ENCODE assay signal across 19 cellular contexts in the genomic region with DNA sequence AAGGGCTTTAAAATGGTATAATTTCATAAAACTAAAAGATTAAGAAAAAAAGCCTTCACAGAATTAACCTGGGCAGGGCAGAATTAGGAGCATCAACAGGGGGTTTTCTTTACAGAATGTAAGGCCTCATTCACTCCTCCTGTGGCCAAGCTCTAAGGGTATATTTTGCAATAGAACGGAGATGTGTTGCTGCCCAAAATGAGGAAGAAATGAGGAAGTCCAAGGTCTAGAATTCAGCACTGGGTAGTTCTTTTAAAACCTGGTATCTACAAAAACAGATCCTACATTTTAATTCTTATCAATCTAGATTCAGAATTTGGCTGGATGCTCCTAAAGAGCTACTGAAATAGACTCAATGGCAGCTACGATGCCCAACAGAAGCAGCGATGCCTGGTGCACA.
"Had no signal": no experiment of that assay in that cellular context is flagged by ENCODE, and none has a peak within 500 bp of the region (broad histone marks: within the 10 kb centered on the region; RNA-seq: fewer than 3 reads in every experiment).

No MANE protein-coding gene starts in this region.

- H2AFZ ChIP-seq: parathyroid adenoma had no signal

- DNase-seq: effector memory CD4-positive, alpha-beta T cell; heart left ventricle; hypothalamus; kidney glomerular epithelial cell; mesendoderm; naive B cell; nephron progenitor cell; right lobe of liver; stimulated activated CD4-positive, alpha-beta T cell treated with anti-CD3 and anti-CD28 coated beads, Interleukin-4, amount 100 ng/mL, for 1 hour; stimulated activated CD8-positive, alpha-beta memory T cell treated with anti-CD3 and anti-CD28 coated beads, Interleukin-4, amount 100 ng/mL, for 48 hours; stimulated activated naive CD8-positive, alpha-beta T cell treated with anti-CD3 and anti-CD28 coated beads, Interleukin-15, Interleukin-2, amounts not matched to agents 100 U/mL and 50 U/mL, for 24 hours; thyroid gland; upper lobe of right lung had no signal

- ATAC-seq: esophagus mucosa; heart left ventricle; right lobe of liver; stimulated activated effector memory CD8-positive, alpha-beta T cell treated with anti-CD3 and anti-CD28 coated beads, Interleukin-12 subunit alpha, Interleukin-12 subunit beta, amount 100 ng/mL, for 72 hours; stimulated activated naive CD8-positive, alpha-beta T cell treated with anti-CD3 and anti-CD28 coated beads, Interleukin-15, Interleukin-2, amounts not matched to agents 100 U/mL and 50 U/mL, for 24 hours; upper lobe of right lung had no signal

- H3K4me3 ChIP-seq: heart left ventricle, prostate gland, right lobe of liver, suprapubic skin, thyroid gland, upper lobe of right lung, vagina had no signal

- H3K4me1 ChIP-seq: heart left ventricle, parathyroid adenoma, prostate gland, right lobe of liver, suprapubic skin, thyroid gland, upper lobe of right lung, vagina had no signal

- H3K27ac ChIP-seq: heart left ventricle, parathyroid adenoma, prostate gland, right lobe of liver, suprapubic skin, thyroid gland, upper lobe of right lung, vagina had no signal

- H3K9ac ChIP-seq: parathyroid adenoma had no signal

- H3K79me2 ChIP-seq: parathyroid adenoma had no signal

- H3K9me3 ChIP-seq: prostate gland, right lobe of liver, suprapubic skin, thyroid gland, vagina had no signal

- H3K36me3 ChIP-seq: heart left ventricle, prostate gland, right lobe of liver, suprapubic skin, thyroid gland, upper lobe of right lung, vagina had no signal

- H3K27me3 ChIP-seq: heart left ventricle, right lobe of liver, suprapubic skin, thyroid gland, upper lobe of right lung, vagina had no signal
